Comparison of ENCODE assay signal across 10 cellular contexts in the genomic region with DNA sequence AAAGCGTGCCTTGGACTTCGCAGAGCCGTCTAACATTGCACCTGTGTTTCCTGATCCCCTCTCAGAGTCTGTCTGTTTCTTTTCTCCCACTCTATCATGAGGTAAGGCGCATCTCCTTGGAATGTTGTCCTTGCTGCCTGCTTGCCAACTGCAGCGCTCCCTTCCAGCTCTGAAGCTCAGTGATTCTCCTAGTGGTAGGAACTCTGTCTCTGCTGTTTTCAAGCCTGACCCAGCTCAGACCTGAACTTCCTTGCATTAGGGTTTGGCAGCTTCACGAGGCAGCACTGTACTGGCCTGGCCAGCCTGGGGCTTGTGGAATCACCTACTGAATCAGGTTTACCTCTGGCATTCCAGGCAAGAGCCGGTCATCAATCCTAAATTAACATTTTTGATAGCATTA.
A peak's percentile ranks its signal among the peaks of the same experiment; 100 is the strongest.
DNase-seq lines count a peak whose midpoint lies in the region; ATAC-seq, FAIRE-seq and TF ChIP-seq lines count a peak whose summit lies in the region.
"Had no signal": no experiment of that assay in that cellular context is flagged by ENCODE, and none has a peak within 500 bp of the region (broad histone marks: within the 10 kb centered on the region; RNA-seq: fewer than 3 reads in every experiment).

No MANE protein-coding gene starts in this region.

- no peak overlapping the region for H2AFZ ChIP-seq in keratinocyte (ENCODE audit: control insufficient read depth, low read length)

- no peak for DNase-seq in Right ventricle myocardium superior
- no peak for DNase-seq in right atrium auricular region (ENCODE audit: low spot score)
- DNase-seq in astrocyte of the cerebellum (ENCODE audit: low read depth), result no peak
- no peak for DNase-seq in keratinocyte (ENCODE audit: low read depth, low spot score)
- DNase-seq in aorta, result no peak
- DNase-seq in activated effector memory CD4-positive, alpha-beta T cell treated with anti-CD3 and anti-CD28 coated beads, Interleukin-2, amount 50 U/mL, for 16 hours, result no peak
- no peak for DNase-seq in NCI-H187 (lab: John Stamatoyannopoulos, UW)
- no peak for DNase-seq in GM12891 (ENCODE audit: insufficient read length, low spot score)
- DNase-seq: activated naive CD8-positive, alpha-beta T cell treated with anti-CD3 and anti-CD28 coated beads for 36 hours; T1000 had no signal

- H3K9ac ChIP-seq in keratinocyte (ENCODE audit: control insufficient read depth, extremely low read depth, insufficient read depth, low read length), result no peak overlapping the region

- H3K36me3 ChIP-seq in right atrium auricular region (no peaks in the 10 kb centered on the region), keratinocyte (ENCODE audit: control insufficient read depth in 2 of 2, extremely low read depth in 1 of 2, insufficient read depth in 2 of 2, low read length in 2 of 2) (no peaks in the 10 kb centered on the region), aorta (ENCODE audit: control insufficient read depth in 1 of 2, insufficient read depth in 2 of 2, low read length in 1 of 2) (no peaks in the 10 kb centered on the region)

- no peaks in the 10 kb centered on the region for H3K79me2 ChIP-seq in keratinocyte (ENCODE audit: control insufficient read depth, insufficient read depth, low read length)

- H3K27ac ChIP-seq in right atrium auricular region (no peak overlapping the region), keratinocyte (ENCODE audit: control insufficient read depth, insufficient read depth, low read length) (no peak overlapping the region), aorta (ENCODE audit: low read depth in 1 of 2, low read length in 2 of 2) (no peak overlapping the region)

- FAIRE-seq in keratinocyte (lab: Jason Lieb, UNC) (peak; percentile 66), GM12891 (lab: Jason Lieb, UNC) (no peak)

- H3K27me3 ChIP-seq in right atrium auricular region, result no peaks in the 10 kb centered on the region
- peaks cover 2% of the 10 kb centered on the region for H3K27me3 ChIP-seq in keratinocyte (ENCODE audit: control insufficient read depth, extremely low read depth, insufficient read depth, low read length)
- no peaks in the 10 kb centered on the region for H3K27me3 ChIP-seq in aorta (ENCODE audit: control insufficient read depth in 1 of 2, insufficient read depth in 2 of 2, low read length in 1 of 2)

- ATAC-seq in Right ventricle myocardium superior (ENCODE audit: poor library complexity) (peak; percentile 30), aorta (ENCODE audit: low FRiP score) (peak; percentile 49)

- no peaks in the 10 kb centered on the region for H4K20me1 ChIP-seq in keratinocyte (ENCODE audit: control insufficient read depth, extremely low read depth, insufficient read depth, low read length)

- TF ChIP-seq CTCF in right atrium auricular region (IDR thresholded peaks at IDR 0.05) (peak in 1 of 2 donors; percentile 33), astrocyte of the cerebellum (IDR thresholded peaks at IDR 0.05; ENCODE audit: low read depth, low read length, missing control alignments) (peak; percentile 50), keratinocyte (optimal IDR thresholded peaks at IDR 0.05 in 1 of 3, IDR thresholded peaks at IDR 0.05 in 1 of 3, conservative IDR thresholded peaks at IDR 0.05 in 1 of 3; ENCODE audit: extremely low read depth in 1 of 3, insufficient read depth in 2 of 3, low read length in 3 of 3) (peak; percentile 64 to 87 (median 64))

- no peak overlapping the region for H3K4me3 ChIP-seq in right atrium auricular region
- no peak overlapping the region for H3K4me3 ChIP-seq in astrocyte of the cerebellum (ENCODE audit: low read depth, low read length)
- H3K4me3 ChIP-seq in keratinocyte (ENCODE audit: control insufficient read depth in 2 of 3, extremely low read depth in 1 of 3, insufficient read depth in 2 of 3, low read depth in 1 of 3, low read length in 3 of 3), result no peak overlapping the region
- H3K4me3 ChIP-seq in aorta (ENCODE audit: low read length in 2 of 2), result no peak overlapping the region

- in situ Hi-C loops in astrocyte of the cerebellum (cut with HindIII; ENCODE audit: low sequenced_read_pairs), result no loop called here

- intact Hi-C loops in Right ventricle myocardium superior (cut with DNase I) (loop anchor here (10.0 kb wide), 2 partner anchors 69 to 121 kb away; a partner anchor contains a TSS), aorta (cut with DNase I) (loop anchor here in 1 of 2 donors (10.0 kb wide), 1 partner anchor 121 kb away; a partner anchor contains a TSS)

- WGBS in aorta, 2 donors, result 57 to 66% methylated on average over 7 of the region's 7 CpGs

- no peak for TF ChIP-seq POLR2A in GM12891 (IDR thresholded peaks at IDR 0.05; ENCODE audit: low read depth, low read length)

- H3K9me1 ChIP-seq in keratinocyte (ENCODE audit: control insufficient read depth, extremely low read depth, insufficient read depth, low read length), result no peaks in the 10 kb centered on the region

- dilution Hi-C loops in keratinocyte (cut with MboI; ENCODE audit: extremely low pct_ligation_motif_present, low sequenced_read_pairs), result no loop called here

- H3K9me3 ChIP-seq in right atrium auricular region (no peaks in the 10 kb centered on the region), keratinocyte (ENCODE audit: control insufficient read depth, low read depth, low read length) (no peaks in the 10 kb centered on the region), aorta (ENCODE audit: control insufficient read depth, low read length) (peaks cover 1% of the 10 kb centered on the region)

- peaks cover 0 to 13% of the 10 kb centered on the region in 2 donors for H3K4me1 ChIP-seq in right atrium auricular region
- H3K4me1 ChIP-seq in keratinocyte (ENCODE audit: control insufficient read depth, extremely low read depth, insufficient read depth, low read length), result no peaks in the 10 kb centered on the region
- H3K4me1 ChIP-seq in aorta (ENCODE audit: control insufficient read depth in 1 of 2, insufficient read depth in 2 of 2, low read length in 2 of 2), result peaks cover 0 to 4% of the 10 kb centered on the region in 2 donors

- no peak overlapping the region for H3K4me2 ChIP-seq in keratinocyte (ENCODE audit: control insufficient read depth, extremely low read depth, insufficient read depth, low read depth, low read length)

TF ChIP-seq in GM12891, 5 proteins besides CTCF, POLR2A, EP300 and RAD21:
- TF ChIP-seq PAX5 (IDR thresholded peaks at IDR 0.05; ENCODE audit: insufficient read depth, low read length, severe bottlenecking), result no peak
- TF ChIP-seq SPI1 (IDR thresholded peaks at IDR 0.05; ENCODE audit: low read depth, low read length), result no peak
- no peak for TF ChIP-seq TAF1 (IDR thresholded peaks at IDR 0.05; ENCODE audit: low read depth, low read length)
- TF ChIP-seq POLR2AphosphoS5 (IDR thresholded peaks at IDR 0.05; ENCODE audit: low read depth, low read length), result no peak
- no peak for TF ChIP-seq POU2F2 (IDR thresholded peaks at IDR 0.05; ENCODE audit: low read depth, low read length)
TF ChIP-seq in GM12891: peak in this region for 0.
